In the genomic region with DNA sequence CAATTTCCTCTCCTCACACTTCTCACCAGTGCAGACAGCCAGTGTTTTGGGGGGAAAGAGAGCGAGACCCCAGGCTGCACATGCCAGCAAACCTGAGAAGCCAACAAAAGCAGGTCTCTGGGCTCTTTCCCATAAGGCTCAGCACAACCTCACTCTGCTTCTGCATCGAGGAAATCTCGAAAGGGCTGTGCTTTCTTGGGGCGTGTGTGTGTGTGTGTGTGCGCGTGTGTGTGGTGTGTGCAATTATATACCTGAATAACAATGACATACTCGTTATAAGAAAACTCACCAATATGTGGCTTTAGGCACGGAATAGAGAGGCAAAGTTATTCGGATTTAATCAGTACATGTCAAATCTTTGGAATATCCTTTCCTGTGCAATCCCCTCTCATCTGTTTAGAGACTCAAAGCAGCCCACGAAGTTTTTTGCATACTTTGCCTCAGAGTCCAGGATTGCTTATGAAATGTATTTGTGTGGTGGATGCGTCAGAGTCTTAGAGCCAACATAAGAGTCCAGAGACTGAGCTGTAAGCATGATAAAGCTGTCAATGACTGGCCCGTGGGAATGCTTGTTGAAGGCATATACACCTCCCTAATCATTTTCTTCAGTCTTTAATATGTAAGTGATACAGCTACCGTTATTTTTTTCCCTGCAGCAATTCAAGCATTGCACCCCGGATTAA, we compare ENCODE assay signal across 13 cellular contexts. TPM values are rescaled to one million over a fixed set of nuclear protein-coding genes. Genes with fewer than 3 reads are reported as not detected.
A peak's percentile ranks its signal among the peaks of the same experiment; 100 is the strongest.
DNase-seq lines count a peak whose midpoint lies in the region; ATAC-seq and TF ChIP-seq lines count a peak whose summit lies in the region.
"Had no signal": no experiment of that assay in that cellular context is flagged by ENCODE, and none has a peak within 500 bp of the region (broad histone marks: within the 10 kb centered on the region; RNA-seq: fewer than 3 reads in every experiment).

No MANE protein-coding gene starts in this region.

- H2BK120ac ChIP-seq in mesenchymal stem cell (ENCODE audit: low read depth, low read length) = no peak overlapping the region

- no peak overlapping the region for H3K18ac ChIP-seq in mesenchymal stem cell (ENCODE audit: low read depth in 1 of 2, low read length in 2 of 2)

- 23 to 43% methylated on average over 14 of the region's 14 CpGs for WGBS in esophagus squamous epithelium, 2 donors
- WGBS in mesenchymal stem cell = 70% methylated on average over 6 of the region's 14 CpGs
- WGBS in psoas muscle, 3 donors = 72 to 78% (median 73%) methylated on average over 14 of the region's 14 CpGs

- H2BK15ac ChIP-seq in mesenchymal stem cell (ENCODE audit: low read depth, poor library complexity, severe bottlenecking) = no peak overlapping the region

- H3K4ac ChIP-seq in mesenchymal stem cell (ENCODE audit: low read depth in 1 of 2, low read length in 2 of 2) = no peak overlapping the region

- H3K27ac ChIP-seq in esophagus squamous epithelium = peak overlapping the region in 3 of 4 donors; percentile 32 to 77 (median 56)
- peak overlapping the region; percentile 57 for H3K27ac ChIP-seq in mesenchymal stem cell (ENCODE audit: low read length, poor library complexity, severe bottlenecking)
- no peak overlapping the region for H3K27ac ChIP-seq in psoas muscle

- no peak overlapping the region for H4K91ac ChIP-seq in mesenchymal stem cell (ENCODE audit: low read length)

- H2BK12ac ChIP-seq in mesenchymal stem cell (ENCODE audit: low read length in 2 of 2) = no peak overlapping the region

- no peak overlapping the region for H2BK5ac ChIP-seq in mesenchymal stem cell (ENCODE audit: low read depth, low read length, poor library complexity, severe bottlenecking)

- H3K4me2 ChIP-seq in mesenchymal stem cell (ENCODE audit: low read length, poor library complexity, severe bottlenecking) = no peak overlapping the region

- peak overlapping the region; percentile 29 for H2AK5ac ChIP-seq in mesenchymal stem cell (ENCODE audit: low read length, severe bottlenecking)

- no peak overlapping the region for H2AFZ ChIP-seq in mesenchymal stem cell (ENCODE audit: low read depth, low read length)

- TF ChIP-seq POLR2A in esophagus squamous epithelium (IDR thresholded peaks at IDR 0.05) = no peak

- H3K9ac ChIP-seq in mesenchymal stem cell (ENCODE audit: low read length) = peak overlapping the region; percentile 62

- H3K4me3 ChIP-seq in esophagus squamous epithelium (peak overlapping the region; percentile 40 to 54 (median 51)), mesenchymal stem cell (ENCODE audit: insufficient read depth in 1 of 2, low read depth in 1 of 2, low read length in 2 of 2) (no peak overlapping the region), psoas muscle (no peak overlapping the region)

- ATAC-seq in psoas muscle = no peak
- ATAC-seq: activated T-cell treated with anti-CD3 and anti-CD28 coated beads, Interleukin-2, amount 50 U/mL, for 4 hours had no signal

- intact Hi-C loops in esophagus squamous epithelium (cut with DNase I) = no loop called here
- intact Hi-C loops in psoas muscle (cut with DNase I) = no loop called here

- H3K27me3 ChIP-seq in esophagus squamous epithelium (no peaks in the 10 kb centered on the region), mesenchymal stem cell (ENCODE audit: control insufficient read depth in 1 of 2, insufficient read depth in 1 of 2, low read length in 2 of 2) (no peaks in the 10 kb centered on the region), psoas muscle (ENCODE audit: insufficient read depth in 3 of 3, low read length in 2 of 3) (peaks cover 0 to 5% (median 4%) of the 10 kb centered on the region in 3 donors)

- H3K4me1 ChIP-seq in esophagus squamous epithelium (peaks cover 0 to 55% (median 14%) of the 10 kb centered on the region in 3 donors), mesenchymal stem cell (ENCODE audit: control insufficient read depth, insufficient read depth, low read depth, low read length) (peaks cover 11% of the 10 kb centered on the region), psoas muscle (no peaks in the 10 kb centered on the region)

- H3K23ac ChIP-seq in mesenchymal stem cell (ENCODE audit: low read length in 2 of 2) = no peak overlapping the region

- no peaks in the 10 kb centered on the region for H3K9me3 ChIP-seq in esophagus squamous epithelium
- no peaks in the 10 kb centered on the region for H3K9me3 ChIP-seq in mesenchymal stem cell (ENCODE audit: control insufficient read depth, low read length)
- no peaks in the 10 kb centered on the region for H3K9me3 ChIP-seq in psoas muscle

- no peak overlapping the region for H3K14ac ChIP-seq in mesenchymal stem cell (ENCODE audit: low read length in 2 of 2)

- TF ChIP-seq CTCF in AG09319 (IDR thresholded peaks at IDR 0.05; ENCODE audit: low read depth, low read length) = no peak
- TF ChIP-seq CTCF in esophagus squamous epithelium (IDR thresholded peaks at IDR 0.05) = no peak
- TF ChIP-seq CTCF in psoas muscle (IDR thresholded peaks at IDR 0.05) = no peak

- DNase-seq in AG09319 (ENCODE audit: extremely low read depth, low read depth) (peak; percentile 25), MV-4-11 (lab: John Stamatoyannopoulos, UW) (peak; percentile 54), esophagus squamous epithelium (lab: John Stamatoyannopoulos, UW) (no peak), mesenchymal stem cell (peak; percentile 68), medulla oblongata (ENCODE audit: extremely low spot score) (no peak), Kasumi-1 (lab: John Stamatoyannopoulos, UW) (no peak), psoas muscle (no peak)
- DNase-seq in activated CD4-positive, alpha-beta T cell treated with anti-CD3 and anti-CD28 coated beads, Interleukin-2, amount 50 U/mL, for 48 hours = no peak
- DNase-seq: activated T-cell treated with anti-CD3 and anti-CD28 coated beads, Interleukin-2, amount 50 U/mL, for 4 hours; C1 segment of cervical spinal cord; endodermal cell; NCI-H2029 treated with DMSO at 0.1 percent for 48 hours had no signal

- H3K36me3 ChIP-seq in esophagus squamous epithelium (no peaks in the 10 kb centered on the region), mesenchymal stem cell (ENCODE audit: control insufficient read depth in 1 of 2, insufficient read depth in 2 of 2, low read depth in 1 of 2, low read length in 2 of 2) (no peaks in the 10 kb centered on the region), psoas muscle (ENCODE audit: insufficient read depth in 1 of 2, low read depth in 1 of 2) (no peaks in the 10 kb centered on the region)

- no peak overlapping the region for H4K8ac ChIP-seq in mesenchymal stem cell (ENCODE audit: low read length)

- H3K79me1 ChIP-seq in mesenchymal stem cell (replicated peaks; ENCODE audit: low read length, poor library complexity, severe bottlenecking) = no peaks in the 10 kb centered on the region

RNA-seq across cellular contexts. Expression of a gene that starts 2.2 kb away (rescaled TPM):
- 10 to 100 TPM in 3 of 4 donors, 1 to 10 TPM in 1; 8.1 to 17.8 (median 15.8) TPM for total RNA-seq in esophagus squamous epithelium
- polyA plus RNA-seq in mesenchymal stem cell (2013, experiment 1 of 2) = 0.99 TPM
- polyA plus RNA-seq in mesenchymal stem cell (2013, experiment 2 of 2) = 1.00 TPM
- total RNA-seq in psoas muscle = 1 to 10 TPM in 1 of 4 donors, under 1 TPM in 3; 0.16 to 1.0 (median 0.37) TPM
- under 1 TPM; 0.04 to 0.10 (median 0.06) TPM for polyA plus RNA-seq in psoas muscle
- total RNA-seq: endodermal cell had no signal
- polyA plus RNA-seq: neural cell had no signal

Comparison
In these comparisons a context has a peak if more than half of its experiments do, and no peak if none do; other contexts are left out.
1. DNase-seq: peak in AG09319 (single experiment), MV-4-11 (single experiment) and mesenchymal stem cell (single experiment); none in esophagus squamous epithelium (single experiment), medulla oblongata (single experiment), Kasumi-1 (0 of 2), activated CD4-positive, alpha-beta T cell treated with anti-CD3 and anti-CD28 coated beads, Interleukin-2, amount 50 U/mL, for 48 hours (0 of 2) and psoas muscle (0 of 2).
2. H3K4me3 ChIP-seq: peak in esophagus squamous epithelium (4 of 4); none in mesenchymal stem cell (0 of 2) and psoas muscle (single experiment).
3. RNA of a gene that starts 2.2 kb away (total RNA-seq): 8.1 to 17.8 TPM in esophagus squamous epithelium; 0.16 to 1.0 TPM in psoas muscle; every median in the first group is over 4 times any median in the second.